ENCODE assay signal across 17 cellular contexts in genomic region chr2:53498210-53498609, GRCh38.
DNase-seq lines count a peak whose midpoint lies in the region; ATAC-seq and TF ChIP-seq lines count a peak whose summit lies in the region.
"Had no signal": no experiment of that assay in that cellular context is flagged by ENCODE, and none has a peak within 500 bp of the region (broad histone marks: within the 10 kb centered on the region; RNA-seq: fewer than 3 reads in every experiment).

No MANE protein-coding gene starts in this region.

- H3K4me3 ChIP-seq in body of pancreas = no peak overlapping the region
- H3K4me3 ChIP-seq in thoracic aorta = no peak overlapping the region
- H3K4me3 ChIP-seq: SJCRH30 had no signal

- peak overlapping the region; percentile 70 to 72 (median 72) for H3K27ac ChIP-seq in body of pancreas
- peak overlapping the region; percentile 50 to 74 for H3K27ac ChIP-seq in thoracic aorta
- H3K27ac ChIP-seq: SJCRH30, WERI-Rb-1 had no signal

- H3K9me3 ChIP-seq in body of pancreas = no peaks in the 10 kb centered on the region
- H3K9me3 ChIP-seq in thoracic aorta = no peaks in the 10 kb centered on the region

- H3K36me3 ChIP-seq in body of pancreas (replicated peaks in 1 of 2; ENCODE audit: insufficient read depth in 1 of 2, low read depth in 2 of 2) = no peaks in the 10 kb centered on the region
- no peaks in the 10 kb centered on the region for H3K36me3 ChIP-seq in thoracic aorta
- H3K36me3 ChIP-seq: SJCRH30, WERI-Rb-1 had no signal

- no peak for TF ChIP-seq POLR2A in body of pancreas (IDR thresholded peaks at IDR 0.05)

- DNase-seq in DMS153 (lab: John Stamatoyannopoulos, UW) (peak; percentile 8), DMS153 treated with DMSO at 0.1 percent for 48 hours (lab: John Stamatoyannopoulos, UW; ENCODE audit: unreplicated experiment) (no peak), body of pancreas (peak in 2 of 4 donors; percentile 43 to 71), kidney glomerular epithelial cell (lab: John Stamatoyannopoulos, UW) (peak; percentile 67), thoracic aorta (ENCODE audit: low spot score) (no peak), omental fat pad (ENCODE audit: low spot score) (no peak)
- DNase-seq: activated naive CD8-positive, alpha-beta T cell treated with anti-CD3 and anti-CD28 coated beads, Interleukin-2, amount 10 ng/mL, durations not matched to agents 7 days and 5 days; DND-41; effector CD8-positive, alpha-beta T cell; H7; NCI-H1417 treated with DMSO at 0.1 percent for 48 hours; NCI-H526; retina; WERI-Rb-1 had no signal

- intact Hi-C loops in body of pancreas (cut with DNase I) = no loop called here

- TF ChIP-seq CTCF in body of pancreas (IDR thresholded peaks at IDR 0.05) (no peak), thoracic aorta (IDR thresholded peaks at IDR 0.05) (no peak), omental fat pad (IDR thresholded peaks at IDR 0.05) (no peak)

- no peaks in the 10 kb centered on the region for H3K27me3 ChIP-seq in body of pancreas
- H3K27me3 ChIP-seq in thoracic aorta (replicated peaks; ENCODE audit: insufficient read depth) = no peaks in the 10 kb centered on the region
- H3K27me3 ChIP-seq: SJCRH30 had no signal

- ATAC-seq in body of pancreas (peak; percentile 93), thoracic aorta (ENCODE audit: insufficient number of reproducible peaks, low FRiP score, low read depth) (peak; percentile 64), HG03521 (IDR thresholded peaks at IDR 0.05; ENCODE audit: unreplicated experiment) (no peak), GM18873 (IDR thresholded peaks at IDR 0.05; ENCODE audit: low FRiP score, unreplicated experiment) (no peak), omental fat pad (ENCODE audit: low FRiP score) (no peak)

- 38 to 42% methylated on average over 1 of the region's 1 CpG for WGBS in body of pancreas, 2 donors

- H3K4me1 ChIP-seq in body of pancreas (peaks cover 56% of the 10 kb centered on the region), thoracic aorta (ENCODE audit: control insufficient read depth in 1 of 2, low read depth in 2 of 2) (peaks cover 18 to 56% of the 10 kb centered on the region in 2 donors)

Comparison
In these comparisons a context has a peak if more than half of its experiments do, and no peak if none do; other contexts are left out.
1. DNase-seq: peak in DMS153 (single experiment) and kidney glomerular epithelial cell (single experiment); none in DMS153 treated with DMSO at 0.1 percent for 48 hours (single experiment), thoracic aorta (single experiment) and omental fat pad (single experiment).
2. ATAC-seq: peak in body of pancreas (single experiment) and thoracic aorta (single experiment); none in HG03521 (single experiment), GM18873 (single experiment) and omental fat pad (single experiment).